ENCODE assay signal across 1 cellular context in genomic region chr18:78006006-78006802, GRCh38.
TF ChIP-seq lines count a peak whose summit lies in the region.

No MANE protein-coding gene starts in this region.

TF ChIP-seq in WTC11, 78 proteins besides CTCF, POLR2A, EP300 and RAD21 (continued from another document):
- TF ChIP-seq MLX (CRISPR knock-in tag; IDR thresholded peaks at IDR 0.05) (no peak), AFF4 (CRISPR knock-in tag; IDR thresholded peaks at IDR 0.05; ENCODE audit: borderline replicate concordance) (no peak), ZNF396 (CRISPR knock-in tag; IDR thresholded peaks at IDR 0.05; ENCODE audit: borderline replicate concordance) (no peak), ZNF263 (CRISPR knock-in tag; IDR thresholded peaks at IDR 0.05; ENCODE audit: low read depth) (no peak), TP53 (CRISPR knock-in tag; IDR thresholded peaks at IDR 0.05) (no peak), ZNF671 (CRISPR knock-in tag; IDR thresholded peaks at IDR 0.05) (no peak), ZNF532 (CRISPR knock-in tag; IDR thresholded peaks at IDR 0.05; ENCODE audit: borderline replicate concordance) (no peak), ETV6 (CRISPR knock-in tag; IDR thresholded peaks at IDR 0.05) (no peak)
